ENCODE assay signal across 16 cellular contexts in the genomic region with DNA sequence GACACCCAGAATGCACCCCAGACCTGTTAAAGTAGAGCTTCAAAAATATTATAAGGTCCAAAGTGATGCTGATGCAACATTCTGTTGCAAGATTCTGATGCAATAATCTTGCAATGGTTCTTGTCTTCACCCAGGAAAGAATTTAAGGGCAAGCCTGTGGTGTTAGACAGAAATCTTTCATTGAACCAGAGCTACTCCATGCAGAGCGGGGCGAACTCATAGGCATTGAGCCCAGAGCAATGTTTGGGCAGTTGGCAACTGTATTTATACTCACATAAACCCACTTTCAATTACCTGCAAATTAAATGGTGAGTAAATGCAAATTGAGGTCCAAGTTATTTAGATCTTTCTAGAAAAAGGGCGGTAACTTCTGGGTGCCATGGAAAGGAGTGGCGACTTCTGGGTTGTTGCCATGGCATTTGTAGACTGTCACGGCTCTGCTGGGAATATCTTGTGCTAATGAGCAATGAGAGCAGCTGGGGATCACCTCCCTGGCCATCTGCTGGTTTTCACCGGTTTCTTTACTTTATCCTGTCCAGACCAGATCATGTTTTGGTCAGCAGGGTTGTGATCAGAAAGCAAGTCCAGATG.
DNase-seq lines count a peak whose midpoint lies in the region; ATAC-seq and TF ChIP-seq lines count a peak whose summit lies in the region.
"Had no signal": no experiment of that assay in that cellular context is flagged by ENCODE, and none has a peak within 500 bp of the region (broad histone marks: within the 10 kb centered on the region; RNA-seq: fewer than 3 reads in every experiment).

No MANE protein-coding gene starts in this region.

- no peak overlapping the region for H4K8ac ChIP-seq in IMR-90 (ENCODE audit: low read depth in 2 of 2, low read length in 2 of 2)

- H3K9me3 ChIP-seq in IMR-90 (ENCODE audit: control insufficient read depth, insufficient read depth, low read length), result peaks cover 31% of the 10 kb centered on the region
- no peaks in the 10 kb centered on the region for H3K9me3 ChIP-seq in OCI-LY7 (ENCODE audit: low read length)
- H3K9me3 ChIP-seq in esophagus muscularis mucosa, result no peaks in the 10 kb centered on the region
- H3K9me3 ChIP-seq: HAP-1, heart left ventricle, tibial nerve had no signal

- no peaks in the 10 kb centered on the region for H3K9me2 ChIP-seq in OCI-LY7 (ENCODE audit: insufficient read depth, low read length)
- H3K9me2 ChIP-seq: SK-N-SH had no signal

- TF ChIP-seq EP300 in esophagus muscularis mucosa (IDR thresholded peaks at IDR 0.05), result no peak

- no peak overlapping the region for H2BK120ac ChIP-seq in IMR-90 (ENCODE audit: low read depth, low read length)

- no peak overlapping the region for H2BK5ac ChIP-seq in IMR-90 (ENCODE audit: low read depth, low read length, poor library complexity, severe bottlenecking)

- TF ChIP-seq CTCF in IMR-90 (conservative IDR thresholded peaks at IDR 0.05; ENCODE audit: low read depth, low read length), result no peak
- no peak for TF ChIP-seq CTCF in OCI-LY7 (conservative IDR thresholded peaks at IDR 0.05; ENCODE audit: low read length)
- no peak for TF ChIP-seq CTCF in esophagus muscularis mucosa (IDR thresholded peaks at IDR 0.05)

- no peak overlapping the region for H3K4me2 ChIP-seq in IMR-90 (ENCODE audit: low read depth, low read length)
- no peak overlapping the region for H3K4me2 ChIP-seq in OCI-LY7 (ENCODE audit: low read length)
- H3K4me2 ChIP-seq: SK-N-SH had no signal

- no peak overlapping the region for H2BK15ac ChIP-seq in IMR-90 (ENCODE audit: low read depth, low read length)

- no peak overlapping the region for H2AFZ ChIP-seq in IMR-90 (replicated peaks; ENCODE audit: low read length, poor library complexity)
- H2AFZ ChIP-seq in OCI-LY7 (ENCODE audit: low read length), result no peak overlapping the region

- WGBS in IMR-90 (ENCODE audit: extremely low coverage in 2 of 2, insufficient read length in 1 of 2), 2 experiments, result no CpG with 5 or more reads among the region's 6 CpGs
- WGBS in esophagus muscularis mucosa, result 51% methylated on average over 6 of the region's 6 CpGs

- H3K79me1 ChIP-seq in IMR-90 (ENCODE audit: low read depth in 1 of 2, low read length in 2 of 2), result no peaks in the 10 kb centered on the region

- no peak overlapping the region for H2AK5ac ChIP-seq in IMR-90 (ENCODE audit: low read depth, low read length)

- no peaks in the 10 kb centered on the region for H3K36me3 ChIP-seq in IMR-90 (ENCODE audit: control insufficient read depth, insufficient read depth, low read length)
- H3K36me3 ChIP-seq in OCI-LY7 (ENCODE audit: insufficient read depth, low read length), result no peaks in the 10 kb centered on the region
- H3K36me3 ChIP-seq in esophagus muscularis mucosa, result no peaks in the 10 kb centered on the region
- H3K36me3 ChIP-seq: HAP-1, heart left ventricle, tibial nerve had no signal

- CTCF ChIA-PET in IMR-90 (lab: Yijun Ruan, JAX), result interaction anchor here (0.6 kb wide), 1 partner anchor 293 kb away, joined by 3 read pairs; no protein-coding TSS in a partner anchor
- CTCF ChIA-PET in OCI-LY7 (lab: Charles Lee; ENCODE audit: unreplicated experiment), result no interaction called here

- BruUV-seq in IMR-90 (replicated peaks; lab: Mats Ljungman, UMichigan), result no TSS peak
- BruUV-seq in OCI-LY7 (replicated peaks; lab: Mats Ljungman, UMichigan), result no TSS peak

- no peak overlapping the region for H4K91ac ChIP-seq in IMR-90 (ENCODE audit: insufficient read depth, low read depth, low read length)

- H3K4me3 ChIP-seq in IMR-90 (ENCODE audit: insufficient read depth, low read depth, low read length) (no peak overlapping the region), OCI-LY7 (ENCODE audit: low read depth, low read length, poor library complexity, severe bottlenecking) (no peak overlapping the region), esophagus muscularis mucosa (no peak overlapping the region)
- H3K4me3 ChIP-seq: HAP-1, heart left ventricle, tibial nerve had no signal

- no peaks in the 10 kb centered on the region for H4K20me1 ChIP-seq in IMR-90 (ENCODE audit: insufficient read depth, low read length)
- H4K20me1 ChIP-seq in OCI-LY7 (ENCODE audit: insufficient read depth, low read length), result no peaks in the 10 kb centered on the region

- H3K27me3 ChIP-seq in IMR-90 (ENCODE audit: control insufficient read depth, insufficient read depth, low read length) (no peaks in the 10 kb centered on the region), esophagus muscularis mucosa (no peaks in the 10 kb centered on the region)
- H3K27me3 ChIP-seq: heart left ventricle, tibial nerve had no signal

- H2AK9ac ChIP-seq in IMR-90 (replicated peaks; ENCODE audit: low read depth, low read length, poor library complexity), result no peak overlapping the region

- H3K4me1 ChIP-seq in IMR-90 (ENCODE audit: control insufficient read depth, insufficient read depth, low read length), result no peaks in the 10 kb centered on the region
- H3K4me1 ChIP-seq in OCI-LY7 (ENCODE audit: insufficient read depth, low read length, poor library complexity, severe bottlenecking), result no peaks in the 10 kb centered on the region
- peaks cover 0 to 29% (median 22%) of the 10 kb centered on the region in 4 donors for H3K4me1 ChIP-seq in esophagus muscularis mucosa
- H3K4me1 ChIP-seq: HAP-1, heart left ventricle, tibial nerve had no signal

- TF ChIP-seq POLR2A in IMR-90 (IDR thresholded peaks at IDR 0.05; ENCODE audit: low read depth, low read length) (no peak), esophagus muscularis mucosa (IDR thresholded peaks at IDR 0.05; ENCODE audit: low read depth) (no peak)

- no peaks in the 10 kb centered on the region for H3K9me1 ChIP-seq in IMR-90 (ENCODE audit: insufficient read depth, low read length)

- ATAC-seq in IMR-90 (ENCODE audit: low read depth), result no peak
- ATAC-seq: heart left ventricle, T-helper 17 cell had no signal

- POLR2A ChIA-PET in IMR-90 (lab: Charles Lee; ENCODE audit: unreplicated experiment), result no interaction called here
- POLR2A ChIA-PET in OCI-LY7 (lab: Charles Lee), result interaction anchor here (0.6 kb wide), 1 partner anchor 802 kb away, joined by 3 read pairs; no protein-coding TSS in a partner anchor

- H3K56ac ChIP-seq in IMR-90 (ENCODE audit: extremely low read depth, insufficient read depth, low read length), result no peak overlapping the region

- no peak overlapping the region for H3K14ac ChIP-seq in IMR-90 (replicated peaks; ENCODE audit: low read depth, low read length)

- no peak overlapping the region for H3K23ac ChIP-seq in IMR-90 (ENCODE audit: low read depth, low read length)

- dilution Hi-C loops in IMR-90 (cut with HindIII; ENCODE audit: low sequenced_read_pairs, unreplicated experiment), result no loop called here

- H3K18ac ChIP-seq in IMR-90 (ENCODE audit: low read depth, low read length), result no peak overlapping the region

- DNase-seq in DMS 273 treated with DMSO at 0.1 percent for 48 hours (lab: John Stamatoyannopoulos, UW) (peak; percentile 24), IMR-90 (no peak), OCI-LY7 (ENCODE audit: low spot score) (peak; percentile 4), esophagus muscularis mucosa (ENCODE audit: extremely low spot score) (peak; percentile 87), NCI-H774 (lab: John Stamatoyannopoulos, UW) (no peak), NCI-H1092 treated with DMSO at 0.1 percent for 48 hours (lab: John Stamatoyannopoulos, UW) (no peak)
- no peak for DNase-seq in activated T-cell treated with anti-CD3 and anti-CD28 coated beads, Interleukin-2, amount 50 U/mL, for 48 hours
- DNase-seq: activated CD4-positive, alpha-beta T cell treated with anti-CD3 and anti-CD28 coated beads for 48 hours; activated naive CD4-positive, alpha-beta T cell treated with anti-CD3 and anti-CD28 coated beads, Interleukin-2, amount 10 ng/mL, durations not matched to agents 7 days and 5 days; EL; heart left ventricle; SK-N-SH; stimulated activated CD4-positive, alpha-beta T cell treated with anti-CD3 and anti-CD28 coated beads, Interleukin-15, amount 100 ng/mL, for 24 hours; T-helper 17 cell had no signal

- no peak overlapping the region for H2BK20ac ChIP-seq in IMR-90 (ENCODE audit: low read depth, low read length)

- H4K5ac ChIP-seq in IMR-90 (ENCODE audit: low read depth, low read length), result no peak overlapping the region

- intact Hi-C loops in IMR-90 (cut with micrococcal nuclease) (no loop called here), OCI-LY7 (cut with micrococcal nuclease; ENCODE audit: unreplicated experiment) (no loop called here), esophagus muscularis mucosa (cut with DNase I) (no loop called here)

- H3K27ac ChIP-seq in IMR-90 (ENCODE audit: insufficient read depth, low read length) (no peak overlapping the region), OCI-LY7 (ENCODE audit: low read depth, low read length, poor library complexity, severe bottlenecking) (no peak overlapping the region), esophagus muscularis mucosa (replicated peaks in 1 of 4) (peak overlapping the region in 2 of 4 donors; percentile 26 to 45)
- H3K27ac ChIP-seq: heart left ventricle, tibial nerve had no signal

- no peak for TF ChIP-seq RAD21 in IMR-90 (IDR thresholded peaks at IDR 0.05; ENCODE audit: low read length)

- no peak overlapping the region for H3K9ac ChIP-seq in IMR-90 (ENCODE audit: low read depth, low read length)
- H3K9ac ChIP-seq: SK-N-SH had no signal

- no peak overlapping the region for H3K4ac ChIP-seq in IMR-90 (ENCODE audit: low read depth, low read length)

- H3K79me2 ChIP-seq in OCI-LY7 (ENCODE audit: insufficient read depth, low read depth, low read length), result no peaks in the 10 kb centered on the region

- in situ Hi-C loops in IMR-90 (cut with MboI; ENCODE audit: low sequenced_read_pairs), result no loop called here

TF ChIP-seq in IMR-90, 13 proteins besides CTCF, POLR2A, EP300 and RAD21:
- TF ChIP-seq CEBPB (IDR thresholded peaks at IDR 0.05; ENCODE audit: low read depth, low read length) (peak; percentile 39; the same call in 1 of the 2 replicates), SMC3 (IDR thresholded peaks at IDR 0.05; ENCODE audit: low read depth, low read length) (no peak)

Comparison
In these comparisons a context has a peak if more than half of its experiments do, and no peak if none do; other contexts are left out.
1. DNase-seq: peak in DMS 273 treated with DMSO at 0.1 percent for 48 hours (single experiment), OCI-LY7 (single experiment) and esophagus muscularis mucosa (single experiment); none in IMR-90 (single experiment), NCI-H774 (single experiment), activated T-cell treated with anti-CD3 and anti-CD28 coated beads, Interleukin-2, amount 50 U/mL, for 48 hours (0 of 2) and NCI-H1092 treated with DMSO at 0.1 percent for 48 hours (single experiment).